In the genomic region with DNA sequence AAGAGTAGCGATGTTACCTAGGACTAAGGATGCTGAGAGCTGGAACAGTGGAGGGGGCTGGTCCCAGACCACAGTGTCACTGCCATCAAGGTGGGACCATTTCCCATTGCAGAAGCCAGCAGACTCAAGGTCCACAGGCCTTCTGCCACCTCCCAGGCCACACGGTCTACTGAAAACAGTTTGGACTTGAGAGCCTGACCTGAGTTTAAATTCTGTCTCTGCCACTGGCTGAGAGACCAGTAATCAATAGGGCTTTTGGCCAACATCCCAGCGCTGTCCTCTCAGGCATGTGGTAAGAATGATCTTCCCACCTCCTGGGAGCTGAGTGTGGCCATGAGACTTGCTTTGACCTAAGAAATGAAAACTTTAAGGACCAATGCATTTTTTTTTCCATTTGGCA, we compare ENCODE assay signal across 22 cellular contexts.
A peak's percentile ranks its signal among the peaks of the same experiment; 100 is the strongest.
DNase-seq lines count a peak whose midpoint lies in the region; ATAC-seq, FAIRE-seq and TF ChIP-seq lines count a peak whose summit lies in the region.
"Had no signal": no experiment of that assay in that cellular context is flagged by ENCODE, and none has a peak within 500 bp of the region (broad histone marks: within the 10 kb centered on the region; RNA-seq: fewer than 3 reads in every experiment).

No MANE protein-coding gene starts in this region.

- H3K9me1 ChIP-seq in IMR-90 (ENCODE audit: insufficient read depth, low read length), result peaks cover 2% of the 10 kb centered on the region; the same call in 1 of the 2 replicates

- H3F3A ChIP-seq in MM.1S (ENCODE audit: insufficient read depth, low read length), result no peaks in the 10 kb centered on the region

- H3K9me3 ChIP-seq in IMR-90 (ENCODE audit: control insufficient read depth, insufficient read depth, low read length), result no peaks in the 10 kb centered on the region
- no peaks in the 10 kb centered on the region for H3K9me3 ChIP-seq in gastrocnemius medialis
- no peaks in the 10 kb centered on the region for H3K9me3 ChIP-seq in MM.1S (replicated peaks; ENCODE audit: insufficient read depth, low read length)
- H3K9me3 ChIP-seq: BE2C, MG63 had no signal

- dilution Hi-C loops in IMR-90 (cut with HindIII; ENCODE audit: low sequenced_read_pairs, unreplicated experiment), result no loop called here

- H3K4me2 ChIP-seq in IMR-90 (ENCODE audit: low read depth, low read length) (no peak overlapping the region), MM.1S (ENCODE audit: low read depth, low read length) (no peak overlapping the region)

- TF ChIP-seq RAD21 in IMR-90 (IDR thresholded peaks at IDR 0.05; ENCODE audit: low read length), result no peak

- intact Hi-C loops in IMR-90 (cut with micrococcal nuclease) (no loop called here), gastrocnemius medialis (cut with DNase I; ENCODE audit: low total_unique reads) (loop anchor here (10.0 kb wide), 1 partner anchor 960 kb away; no protein-coding TSS in a partner anchor)

- peaks cover 5% of the 10 kb centered on the region for H3K4me1 ChIP-seq in IMR-90 (ENCODE audit: control insufficient read depth, insufficient read depth, low read length)
- peaks cover 16 to 27% of the 10 kb centered on the region in 2 donors for H3K4me1 ChIP-seq in gastrocnemius medialis
- H3K4me1 ChIP-seq in MM.1S (ENCODE audit: low read length), result no peaks in the 10 kb centered on the region
- H3K4me1 ChIP-seq: BE2C had no signal

- H3K14ac ChIP-seq in IMR-90 (replicated peaks; ENCODE audit: low read depth, low read length), result no peak overlapping the region

- TF ChIP-seq CTCF in IMR-90 (conservative IDR thresholded peaks at IDR 0.05; ENCODE audit: low read depth, low read length) (no peak), bronchial epithelial cell (IDR thresholded peaks at IDR 0.05; ENCODE audit: insufficient read depth, low read length, severe bottlenecking) (no peak), gastrocnemius medialis (IDR thresholded peaks at IDR 0.05 in 4 of 5, conservative IDR thresholded peaks at IDR 0.05 in 1 of 5) (no peak), MM.1S (IDR thresholded peaks at IDR 0.05; ENCODE audit: low read length) (no peak)

- no TSS peak for BruUV-seq in IMR-90 (replicated peaks; lab: Mats Ljungman, UMichigan)

- no peak overlapping the region for H3K56ac ChIP-seq in IMR-90 (ENCODE audit: extremely low read depth, insufficient read depth, low read length)

- H4K8ac ChIP-seq in IMR-90 (ENCODE audit: low read depth in 2 of 2, low read length in 2 of 2), result no peak overlapping the region

- no peak overlapping the region for H4K5ac ChIP-seq in IMR-90 (ENCODE audit: low read depth, low read length)

- no peak overlapping the region for H3K18ac ChIP-seq in IMR-90 (ENCODE audit: low read depth, low read length)

- FAIRE-seq in bronchial epithelial cell (lab: Jason Lieb, UNC), result peak; percentile 32
- FAIRE-seq: H54 had no signal

- no peak overlapping the region for H3K23ac ChIP-seq in IMR-90 (ENCODE audit: low read depth, low read length)

- no peak overlapping the region for H3K4ac ChIP-seq in IMR-90 (ENCODE audit: low read depth, low read length)

- H3K27me3 ChIP-seq in IMR-90 (ENCODE audit: control insufficient read depth, insufficient read depth, low read length) (no peaks in the 10 kb centered on the region; the same call in 1 of the 2 replicates), bronchial epithelial cell (ENCODE audit: control insufficient read depth, insufficient read depth, low read length) (no peaks in the 10 kb centered on the region), gastrocnemius medialis (no peaks in the 10 kb centered on the region), MM.1S (replicated peaks; ENCODE audit: insufficient read depth, low read length) (no peaks in the 10 kb centered on the region)
- H3K27me3 ChIP-seq: BE2C, MG63 had no signal

- no peak overlapping the region for H2BK5ac ChIP-seq in IMR-90 (ENCODE audit: low read depth, low read length, poor library complexity, severe bottlenecking)

- DNase-seq in IMR-90 (no peak), bronchial epithelial cell (ENCODE audit: low read depth) (no peak), mesenteric fat pad (ENCODE audit: low spot score) (peak; percentile 71), gastrocnemius medialis (no peak), NCI-H2029 treated with DMSO at 0.1 percent for 48 hours (lab: John Stamatoyannopoulos, UW) (no peak), NCI-H69 (lab: John Stamatoyannopoulos, UW) (no peak), MM.1S (no peak)
- DNase-seq: BE2C; CD4-positive, CD25-positive, alpha-beta regulatory T cell; EL; GF-D8; Kasumi-1; MG63; NCI-H1048; NCI-H1417 treated with DMSO at 0.1 percent for 48 hours; NCI-H187 treated with DMSO at 0.1 percent for 48 hours; NCI-H510A; NCI-H774; NK-92 treated with Interleukin-12 subunit alpha and Interleukin-12 subunit beta, amount 100 ng/mL, for 24 hours had no signal

- H4K20me1 ChIP-seq in IMR-90 (ENCODE audit: insufficient read depth, low read length) (no peaks in the 10 kb centered on the region), MM.1S (ENCODE audit: insufficient read depth, low read length) (no peaks in the 10 kb centered on the region)

- H3K36me3 ChIP-seq in IMR-90 (ENCODE audit: control insufficient read depth, insufficient read depth, low read length) (no peaks in the 10 kb centered on the region), bronchial epithelial cell (ENCODE audit: control insufficient read depth, insufficient read depth, low read length) (no peaks in the 10 kb centered on the region), gastrocnemius medialis (no peaks in the 10 kb centered on the region), MM.1S (replicated peaks; ENCODE audit: insufficient read depth, low read length) (no peaks in the 10 kb centered on the region)
- H3K36me3 ChIP-seq: BE2C, MG63 had no signal

- peak overlapping the region; percentile 20 for H2AK5ac ChIP-seq in IMR-90 (ENCODE audit: low read depth, low read length)

- H4K91ac ChIP-seq in IMR-90 (ENCODE audit: insufficient read depth, low read depth, low read length), result no peak overlapping the region

- POLR2A ChIA-PET in IMR-90 (lab: Charles Lee; ENCODE audit: unreplicated experiment), result no interaction called here

- peak overlapping the region; percentile 20 for H2BK20ac ChIP-seq in IMR-90 (ENCODE audit: low read depth, low read length)

- H3K27ac ChIP-seq in IMR-90 (ENCODE audit: insufficient read depth, low read length), result no peak overlapping the region
- peak overlapping the region; percentile 66 to 81 (median 69) for H3K27ac ChIP-seq in gastrocnemius medialis
- H3K27ac ChIP-seq in MM.1S (ENCODE audit: low read length), result no peak overlapping the region
- H3K27ac ChIP-seq: RWPE1 had no signal

- H3K79me2 ChIP-seq in MM.1S (ENCODE audit: low read length), result no peaks in the 10 kb centered on the region

- no peak overlapping the region; the same call in 1 of the 2 replicates for H2BK120ac ChIP-seq in IMR-90 (ENCODE audit: low read depth, low read length)

- H3K9ac ChIP-seq in IMR-90 (ENCODE audit: low read depth, low read length) (no peak overlapping the region), MM.1S (ENCODE audit: low read length) (no peak overlapping the region)

- TF ChIP-seq POLR2A in IMR-90 (IDR thresholded peaks at IDR 0.05; ENCODE audit: low read depth, low read length) (no peak), gastrocnemius medialis (IDR thresholded peaks at IDR 0.05) (no peak)

- no peak overlapping the region for H2BK15ac ChIP-seq in IMR-90 (ENCODE audit: low read depth, low read length)

- no peak overlapping the region for H2AK9ac ChIP-seq in IMR-90 (replicated peaks; ENCODE audit: low read depth, low read length, poor library complexity)

- H3K4me3 ChIP-seq in IMR-90 (ENCODE audit: insufficient read depth, low read depth, low read length) (no peak overlapping the region), bronchial epithelial cell (ENCODE audit: low read depth, low read length) (no peak overlapping the region), gastrocnemius medialis (no peak overlapping the region), MM.1S (ENCODE audit: low read length) (no peak overlapping the region)
- H3K4me3 ChIP-seq: MG63 had no signal

- 80% methylated on average over 2 of the region's 3 CpGs; no CpG with 5 or more reads in 1 of the 2 experiments for WGBS in IMR-90 (ENCODE audit: extremely low coverage in 2 of 2, insufficient read length in 1 of 2), 2 experiments

- no peak for ATAC-seq in IMR-90 (ENCODE audit: low read depth)
- no peak for ATAC-seq in gastrocnemius medialis
- ATAC-seq: SK-N-SH treated with all-trans-retinoic acid at 6 μM for 48 hours had no signal

- H3K79me1 ChIP-seq in IMR-90 (ENCODE audit: low read depth in 1 of 2, low read length in 2 of 2), result no peaks in the 10 kb centered on the region

- H3K9me2 ChIP-seq in MM.1S (replicated peaks; ENCODE audit: insufficient read depth, low read length), result no peaks in the 10 kb centered on the region

- in situ Hi-C loops in IMR-90 (cut with MboI; ENCODE audit: low sequenced_read_pairs) (no loop called here), gastrocnemius medialis (cut with MboI; ENCODE audit: low sequenced_read_pairs in 4 of 4) (loop anchor here in 1 of 4 donors (25.0 kb wide), 1 partner anchor 948 kb away; no protein-coding TSS in a partner anchor)

- H2AFZ ChIP-seq in IMR-90 (replicated peaks; ENCODE audit: low read length, poor library complexity), result no peak overlapping the region
- no peak overlapping the region for H2AFZ ChIP-seq in MM.1S (ENCODE audit: low read length)

- CTCF ChIA-PET in IMR-90 (lab: Yijun Ruan, JAX), result no interaction called here

TF ChIP-seq in IMR-90, 13 proteins besides CTCF, POLR2A, EP300 and RAD21 (continues in another document):
- TF ChIP-seq FOS (IDR thresholded peaks at IDR 0.05; ENCODE audit: low read depth, low read length), result no peak
- TF ChIP-seq NFE2L2 (IDR thresholded peaks at IDR 0.05; ENCODE audit: low read depth, low read length), result no peak
- no peak for TF ChIP-seq MXI1 (IDR thresholded peaks at IDR 0.05; ENCODE audit: borderline replicate concordance, low read depth, low read length)
- TF ChIP-seq, protein P1, sequence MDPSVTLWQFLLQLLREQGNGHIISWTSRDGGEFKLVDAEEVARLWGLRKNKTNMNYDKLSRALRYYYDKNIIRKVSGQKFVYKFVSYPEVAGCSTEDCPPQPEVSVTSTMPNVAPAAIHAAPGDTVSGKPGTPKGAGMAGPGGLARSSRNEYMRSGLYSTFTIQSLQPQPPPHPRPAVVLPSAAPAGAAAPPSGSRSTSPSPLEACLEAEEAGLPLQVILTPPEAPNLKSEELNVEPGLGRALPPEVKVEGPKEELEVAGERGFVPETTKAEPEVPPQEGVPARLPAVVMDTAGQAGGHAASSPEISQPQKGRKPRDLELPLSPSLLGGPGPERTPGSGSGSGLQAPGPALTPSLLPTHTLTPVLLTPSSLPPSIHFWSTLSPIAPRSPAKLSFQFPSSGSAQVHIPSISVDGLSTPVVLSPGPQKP (IDR thresholded peaks at IDR 0.05; ENCODE audit: borderline replicate concordance, low read depth, low read length), result no peak
- TF ChIP-seq RCOR1 (IDR thresholded peaks at IDR 0.05; ENCODE audit: insufficient replicate concordance, low read length), result no peak
- TF ChIP-seq CHD1 (IDR thresholded peaks at IDR 0.05; ENCODE audit: low read depth, low read length), result no peak
- no peak for TF ChIP-seq MAFK (IDR thresholded peaks at IDR 0.05; ENCODE audit: low read depth, low read length)
- TF ChIP-seq SMC3 (IDR thresholded peaks at IDR 0.05; ENCODE audit: low read depth, low read length), result no peak
- no peak for TF ChIP-seq BHLHE40 (IDR thresholded peaks at IDR 0.05; ENCODE audit: low read depth, low read length)
- TF ChIP-seq MAZ (IDR thresholded peaks at IDR 0.05; ENCODE audit: borderline replicate concordance, low read depth, low read length), result no peak

Comparison
In these comparisons a context has a peak if more than half of its experiments do, and no peak if none do; other contexts are left out.
1. H3K27ac ChIP-seq: peak in gastrocnemius medialis (4 of 4); none in IMR-90 (single experiment) and MM.1S (single experiment).